2 cellular contexts compared by ENCODE assay signal in genomic region chr5:105812356-105812755, GRCh38.
TF ChIP-seq lines count a peak whose summit lies in the region.

No MANE protein-coding gene starts in this region.

TF ChIP-seq in SK-N-SH, 30 proteins besides CTCF, POLR2A, EP300 and RAD21 (continued from another document):
- TF ChIP-seq REST (IDR thresholded peaks at IDR 0.05; ENCODE audit: low read depth, low read length) (no peak), MXI1 (IDR thresholded peaks at IDR 0.05; ENCODE audit: low read depth, low read length) (no peak), ZBTB33 (IDR thresholded peaks at IDR 0.05; ENCODE audit: borderline replicate concordance, low read depth) (no peak)

TF ChIP-seq in SK-N-SH treated with all-trans-retinoic acid at 6 μM for 48 hours, 23 proteins besides CTCF, POLR2A, EP300 and RAD21 (continued from another document):
- TF ChIP-seq TSHZ2 (CRISPR knock-in tag; IDR thresholded peaks at IDR 0.05) (no peak), PPARA (CRISPR knock-in tag; IDR thresholded peaks at IDR 0.05; ENCODE audit: borderline replicate concordance) (no peak), CSRNP3 (CRISPR knock-in tag; IDR thresholded peaks at IDR 0.05) (no peak), RARB (CRISPR knock-in tag; IDR thresholded peaks at IDR 0.05) (no peak), ZC3H10 (CRISPR knock-in tag; IDR thresholded peaks at IDR 0.05) (no peak), ISL1 (CRISPR knock-in tag; IDR thresholded peaks at IDR 0.05) (no peak), TCF4 (CRISPR knock-in tag; IDR thresholded peaks at IDR 0.05; ENCODE audit: borderline replicate concordance) (no peak), GLIS3 (CRISPR knock-in tag; IDR thresholded peaks at IDR 0.05) (no peak)
